1 cellular context compared by ENCODE assay signal in genomic region chr17:42315402-42316156, GRCh38.
TF ChIP-seq lines count a peak whose summit lies in the region.

No MANE protein-coding gene starts in this region.

TF ChIP-seq in HepG2, 621 proteins besides CTCF, POLR2A, EP300 and RAD21 (continued from another document):
- TF ChIP-seq HNF1B (CRISPR knock-in tag; IDR thresholded peaks at IDR 0.05) (no peak), MTA1 (CRISPR knock-in tag; IDR thresholded peaks at IDR 0.05; ENCODE audit: borderline replicate concordance) (peak; percentile 31; the same call in 1 of the 2 replicates), ZNF441 (CRISPR knock-in tag; IDR thresholded peaks at IDR 0.05; ENCODE audit: borderline replicate concordance) (no peak), NAIF1 (CRISPR knock-in tag; IDR thresholded peaks at IDR 0.05; ENCODE audit: borderline replicate concordance) (no peak), FIP1L1 (IDR thresholded peaks at IDR 0.05; ENCODE audit: borderline replicate concordance, insufficient read depth, low read depth, low read length) (no peak), ZNF775 (CRISPR knock-in tag; IDR thresholded peaks at IDR 0.05; ENCODE audit: borderline replicate concordance) (no peak), ZMYM3 (CRISPR knock-in tag; IDR thresholded peaks at IDR 0.05) (no peak), PTBP1 (IDR thresholded peaks at IDR 0.05; ENCODE audit: low read depth, low read length, poor library complexity, severe bottlenecking) (no peak), ZNF530 (CRISPR knock-in tag; IDR thresholded peaks at IDR 0.05; ENCODE audit: low read depth) (no peak), NBN (conservative IDR thresholded peaks at IDR 0.05) (no peak), RBM22 (optimal IDR thresholded peaks at IDR 0.05; ENCODE audit: low read length) (peak; percentile 24), RARA (CRISPR knock-in tag; IDR thresholded peaks at IDR 0.05) (peak; percentile 23; the same call in 1 of the 2 replicates)
TF ChIP-seq in HepG2: peak in this region for 14.
